Comparison of ENCODE assay signal across 9 cellular contexts in the genomic region with DNA sequence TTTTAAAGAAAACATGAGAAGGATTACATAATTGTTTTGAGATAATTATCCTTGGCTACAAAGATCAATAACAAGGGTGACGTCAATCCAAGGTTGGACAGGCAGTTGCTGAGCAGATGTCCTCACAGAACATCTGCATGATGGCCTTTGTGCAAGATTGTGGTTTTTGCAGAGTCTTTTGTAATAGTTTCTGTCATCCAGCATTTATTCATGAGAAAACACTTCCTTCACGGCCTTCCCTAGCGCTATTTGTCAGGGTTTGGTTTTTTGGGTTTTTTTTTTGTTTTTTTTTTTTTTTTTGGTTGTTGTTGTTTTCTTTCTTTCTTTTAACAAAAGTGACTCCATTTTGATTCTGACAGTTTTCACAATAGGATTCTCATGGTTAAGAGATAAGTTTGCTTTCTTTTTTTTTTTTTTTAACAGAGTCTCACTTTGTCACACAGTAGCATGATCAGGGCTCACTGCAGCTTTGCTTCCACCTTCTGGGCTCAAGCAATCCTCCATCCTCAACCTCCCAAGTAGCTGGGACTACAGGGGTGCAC. TPM values are rescaled to one million over a fixed set of nuclear protein-coding genes. Genes with fewer than 3 reads are reported as not detected.
DNase-seq lines count a peak whose midpoint lies in the region; ATAC-seq, FAIRE-seq and TF ChIP-seq lines count a peak whose summit lies in the region.
"Had no signal": no experiment of that assay in that cellular context is flagged by ENCODE, and none has a peak within 500 bp of the region (broad histone marks: within the 10 kb centered on the region; RNA-seq: fewer than 3 reads in every experiment).

No MANE protein-coding gene starts in this region.

- H3K9ac ChIP-seq in DND-41 (ENCODE audit: low read depth, low read length), result no peak overlapping the region
- no peak overlapping the region for H3K9ac ChIP-seq in astrocyte (ENCODE audit: low read length)

- H3K36me3 ChIP-seq in DND-41 (ENCODE audit: insufficient read depth, low read length) (no peaks in the 10 kb centered on the region), astrocyte (ENCODE audit: insufficient read depth, low read length) (no peaks in the 10 kb centered on the region), mucosa of descending colon (ENCODE audit: low read depth) (no peaks in the 10 kb centered on the region)

- FAIRE-seq in astrocyte (lab: Jason Lieb, UNC), result no peak
- FAIRE-seq in H54 (lab: Jason Lieb, UNC), result no peak

- CTCF ChIA-PET in Calu3 (lab: Charles Lee), result no interaction called here
- CTCF ChIA-PET in activated naive CD4-positive, alpha-beta T cell treated with anti-CD3 and anti-CD28 coated beads, Interleukin-2, amount 10 ng/mL, durations not matched to agents 7 days and 5 days (lab: Charles Lee), result no interaction called here

- intact Hi-C loops in mucosa of descending colon (cut with DNase I, micrococcal nuclease), result no loop called here
- intact Hi-C loops in Calu3 (cut with micrococcal nuclease; ENCODE audit: unreplicated experiment), result no loop called here

- no peaks in the 10 kb centered on the region for H3K36me3 Mint-ChIP-seq in astrocyte (ENCODE audit: low read depth, unreplicated experiment)
- H3K36me3 Mint-ChIP-seq in Calu3 (ENCODE audit: insufficient read depth, unreplicated experiment), result peaks cover 6% of the 10 kb centered on the region
- no peaks in the 10 kb centered on the region for H3K36me3 Mint-ChIP-seq in activated naive CD4-positive, alpha-beta T cell treated with anti-CD3 and anti-CD28 coated beads, Interleukin-2, amount 10 ng/mL, durations not matched to agents 7 days and 5 days

- H3K27ac Mint-ChIP-seq in astrocyte (ENCODE audit: unreplicated experiment) (no peak overlapping the region), Calu3 (ENCODE audit: unreplicated experiment) (no peak overlapping the region)
- H3K27ac Mint-ChIP-seq in activated naive CD4-positive, alpha-beta T cell treated with anti-CD3 and anti-CD28 coated beads, Interleukin-2, amount 10 ng/mL, durations not matched to agents 7 days and 5 days, result no peak overlapping the region

- BruUV-seq in Calu3 (replicated peaks; lab: Mats Ljungman, UMichigan), result no TSS peak

- DNase-seq in DND-41, result peak; percentile 19
- peak; percentile 72 for DNase-seq in astrocyte (ENCODE audit: low read depth)
- DNase-seq in mucosa of descending colon, result no peak
- DNase-seq in Calu3, result no peak
- no peak for DNase-seq in H54 (ENCODE audit: insufficient read length, low spot score)
- DNase-seq in activated naive CD4-positive, alpha-beta T cell treated with anti-CD3 and anti-CD28 coated beads, Interleukin-2, amount 10 ng/mL, durations not matched to agents 7 days and 5 days, result no peak
- DNase-seq in epidermal melanocyte (ENCODE audit: insufficient read length, low spot score), result no peak

- H3K9me3 ChIP-seq in DND-41 (ENCODE audit: insufficient read depth, low read length, severe bottlenecking) (no peaks in the 10 kb centered on the region), astrocyte (ENCODE audit: insufficient read depth, low read depth, low read length) (no peaks in the 10 kb centered on the region), mucosa of descending colon (no peaks in the 10 kb centered on the region)

- no peaks in the 10 kb centered on the region for H3K27me3 Mint-ChIP-seq in astrocyte (ENCODE audit: low read depth, unreplicated experiment)
- H3K27me3 Mint-ChIP-seq in Calu3 (ENCODE audit: unreplicated experiment), result no peaks in the 10 kb centered on the region
- peaks cover 4% of the 10 kb centered on the region for H3K27me3 Mint-ChIP-seq in activated naive CD4-positive, alpha-beta T cell treated with anti-CD3 and anti-CD28 coated beads, Interleukin-2, amount 10 ng/mL, durations not matched to agents 7 days and 5 days

- H2AFZ ChIP-seq in DND-41 (ENCODE audit: low read depth, low read length) (peak overlapping the region; percentile 52), astrocyte (ENCODE audit: low read depth, low read length) (no peak overlapping the region)

- H3K4me3 ChIP-seq in DND-41 (ENCODE audit: low read depth in 1 of 2, low read length in 2 of 2) (no peak overlapping the region), astrocyte (ENCODE audit: insufficient read depth, low read depth, low read length) (no peak overlapping the region), mucosa of descending colon (no peak overlapping the region)

- H4K20me1 ChIP-seq in DND-41 (ENCODE audit: insufficient read depth, low read length), result no peaks in the 10 kb centered on the region
- H4K20me1 ChIP-seq in astrocyte (ENCODE audit: insufficient read depth, low read length), result no peaks in the 10 kb centered on the region

- no peaks in the 10 kb centered on the region for H3K4me1 Mint-ChIP-seq in astrocyte (ENCODE audit: low read depth, unreplicated experiment)
- no peaks in the 10 kb centered on the region for H3K4me1 Mint-ChIP-seq in Calu3 (ENCODE audit: low read depth, unreplicated experiment)
- no peaks in the 10 kb centered on the region for H3K4me1 Mint-ChIP-seq in activated naive CD4-positive, alpha-beta T cell treated with anti-CD3 and anti-CD28 coated beads, Interleukin-2, amount 10 ng/mL, durations not matched to agents 7 days and 5 days

- H3K27ac ChIP-seq in DND-41 (ENCODE audit: low read length) (no peak overlapping the region), astrocyte (ENCODE audit: low read depth, low read length) (no peak overlapping the region)

- H3K4me2 ChIP-seq in DND-41 (ENCODE audit: insufficient read depth, low read length) (no peak overlapping the region), astrocyte (ENCODE audit: low read length) (no peak overlapping the region)

- no peak for TF ChIP-seq POLR2A in H54 (IDR thresholded peaks at IDR 0.05; ENCODE audit: low read depth, low read length)

- H3K79me2 ChIP-seq in DND-41 (ENCODE audit: insufficient read depth, low read length), result no peaks in the 10 kb centered on the region
- H3K79me2 ChIP-seq in astrocyte (ENCODE audit: insufficient read depth, low read length), result no peaks in the 10 kb centered on the region

- H3K27me3 ChIP-seq in DND-41 (ENCODE audit: insufficient read depth, low read length, poor library complexity) (no peaks in the 10 kb centered on the region), astrocyte (ENCODE audit: insufficient read depth, low read length) (no peaks in the 10 kb centered on the region)

- TF ChIP-seq CTCF in DND-41 (IDR thresholded peaks at IDR 0.05; ENCODE audit: borderline replicate concordance, extremely low read depth, low read length, poor library complexity, severe bottlenecking) (no peak), astrocyte (IDR thresholded peaks at IDR 0.05; ENCODE audit: insufficient read depth, low read depth, low read length) (no peak), mucosa of descending colon (IDR thresholded peaks at IDR 0.05) (no peak), Calu3 (IDR thresholded peaks at IDR 0.05; ENCODE audit: unreplicated experiment) (no peak)

- H3K9me3 Mint-ChIP-seq in astrocyte (ENCODE audit: unreplicated experiment) (no peaks in the 10 kb centered on the region), Calu3 (ENCODE audit: low read depth, unreplicated experiment) (no peaks in the 10 kb centered on the region)
- no peaks in the 10 kb centered on the region for H3K9me3 Mint-ChIP-seq in activated naive CD4-positive, alpha-beta T cell treated with anti-CD3 and anti-CD28 coated beads, Interleukin-2, amount 10 ng/mL, durations not matched to agents 7 days and 5 days

- ATAC-seq in DND-41 (ENCODE audit: insufficient read depth, low read depth) (peak; percentile 70), HG03354 (IDR thresholded peaks at IDR 0.05; ENCODE audit: poor library complexity, severe bottlenecking, unreplicated experiment) (peak; percentile 67), mucosa of descending colon (peak; percentile 57)
- ATAC-seq: left lobe of liver had no signal

- peaks cover 10% of the 10 kb centered on the region for H3K4me1 ChIP-seq in DND-41 (ENCODE audit: insufficient read depth, low read length)
- no peaks in the 10 kb centered on the region for H3K4me1 ChIP-seq in astrocyte (ENCODE audit: insufficient read depth, low read length)
- H3K4me1 ChIP-seq in mucosa of descending colon (ENCODE audit: low read depth), result no peaks in the 10 kb centered on the region

- H3K4me3 Mint-ChIP-seq in astrocyte (ENCODE audit: unreplicated experiment) (no peak overlapping the region), Calu3 (ENCODE audit: low read depth, unreplicated experiment) (no peak overlapping the region)
- H3K4me3 Mint-ChIP-seq in activated naive CD4-positive, alpha-beta T cell treated with anti-CD3 and anti-CD28 coated beads, Interleukin-2, amount 10 ng/mL, durations not matched to agents 7 days and 5 days, result no peak overlapping the region

RNA-seq across cellular contexts. Expression of a gene that starts 31.5 kb away (rescaled TPM):
- total RNA-seq in astrocyte (23.6 and 25.1 TPM in 2 replicates), mucosa of descending colon (10 to 100 TPM; 34.9 to 67.2 (median 51.9) TPM), Calu3 (2022) (25.2 and 27.8 TPM in 2 replicates)

Comparison
In these comparisons a context has a peak if more than half of its experiments do, and no peak if none do; other contexts are left out.
1. DNase-seq: peak in DND-41 (single experiment) and astrocyte (single experiment); none in mucosa of descending colon (0 of 3), Calu3 (single experiment), H54 (single experiment), activated naive CD4-positive, alpha-beta T cell treated with anti-CD3 and anti-CD28 coated beads, Interleukin-2, amount 10 ng/mL, durations not matched to agents 7 days and 5 days (single experiment) and epidermal melanocyte (single experiment).
2. Peak in every context shown above with its lines, with median percentiles within 50 percentile points of each other: ATAC-seq.